ENCODE assay signal across 2 cellular contexts in the genomic region with DNA sequence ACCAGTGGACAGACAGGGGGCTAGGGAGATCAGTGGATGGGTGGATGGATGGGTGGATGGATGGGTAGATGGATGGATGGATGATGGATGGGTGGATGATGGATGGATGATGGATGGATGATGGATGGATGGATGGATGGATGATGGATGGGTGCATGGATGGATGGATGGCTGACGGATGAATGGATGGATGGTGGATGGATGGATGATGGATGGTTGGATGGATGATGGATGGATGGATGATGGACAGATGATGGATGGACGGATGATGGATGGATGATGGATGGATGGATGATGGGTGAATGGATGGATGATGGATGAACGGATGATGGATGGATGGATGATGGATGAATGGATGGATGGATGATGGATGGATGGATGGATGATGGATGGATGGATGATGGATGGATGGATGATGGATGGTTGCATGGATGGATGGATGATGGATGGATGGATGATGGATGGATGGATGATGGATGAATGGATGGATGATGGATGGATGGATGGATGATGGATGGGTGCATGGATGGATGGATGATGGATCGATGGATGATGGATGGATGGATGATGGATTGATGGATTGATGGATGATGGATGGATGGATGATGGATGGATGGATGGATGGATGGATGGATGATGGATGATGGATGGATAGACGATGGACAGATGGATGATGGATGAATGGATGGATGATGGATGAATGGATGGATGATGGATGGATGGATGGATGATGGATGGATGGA.
TF ChIP-seq lines count a peak whose summit lies in the region.

No MANE protein-coding gene starts in this region.

TF ChIP-seq in HEK293, 187 proteins besides CTCF, POLR2A, EP300 and RAD21:
- peak; percentile 90; the same call in 1 of the 2 replicates for TF ChIP-seq TSHZ1 (tag by site-specific recombination; IDR thresholded peaks at IDR 0.05; ENCODE audit: borderline replicate concordance)
- 0 out of 2 replicates have a peak, but pooled peaks have one; percentile 48 for TF ChIP-seq ZNF148 (tag by site-specific recombination; IDR thresholded peaks at IDR 0.05; ENCODE audit: borderline replicate concordance)
- peak; percentile 100 for TF ChIP-seq ZBTB17 (tag by site-specific recombination; IDR thresholded peaks at IDR 0.05)
- 0 out of 2 replicates have a peak, but pooled peaks have one; percentile 22 for TF ChIP-seq ZNF645 (tag by site-specific recombination; IDR thresholded peaks at IDR 0.05)
- TF ChIP-seq ZNF621 (tag by site-specific recombination; IDR thresholded peaks at IDR 0.05) = 0 out of 2 replicates have a peak, but pooled peaks have one; percentile 49
- peak; percentile 100 for TF ChIP-seq ZNF366 (tag by site-specific recombination; conservative IDR thresholded peaks at IDR 0.05)
- 0 out of 2 replicates have a peak, but pooled peaks have one; percentile 70 for TF ChIP-seq SALL2 (tag by site-specific recombination; IDR thresholded peaks at IDR 0.05; ENCODE audit: borderline replicate concordance)
- 0 out of 2 replicates have a peak, but pooled peaks have one; percentile 49 for TF ChIP-seq ZNF658 (tag by site-specific recombination; IDR thresholded peaks at IDR 0.05)

TF ChIP-seq in neural cell, 6 proteins besides CTCF, POLR2A, EP300 and RAD21:
- peak; percentile 14 for TF ChIP-seq POLR2AphosphoS5 (IDR thresholded peaks at IDR 0.05)
TF ChIP-seq in neural cell: peak in this region for 1; not testable (repeated sequence) for 5.
